ENCODE assay signal across 20 cellular contexts in genomic region chr12:24896171-24896570, GRCh38.
"Had no signal": no experiment of that assay in that cellular context is flagged by ENCODE, and none has a peak within 500 bp of the region (broad histone marks: within the 10 kb centered on the region; RNA-seq: fewer than 3 reads in every experiment).

No MANE protein-coding gene starts in this region.

- H3K27ac ChIP-seq: left lung had no signal

- H3K27me3 ChIP-seq: esophagus squamous epithelium, left lung, pancreas, sigmoid colon, transverse colon had no signal

- H3K4me3 Mint-ChIP-seq: activated B cell treated with CpG ODN at 0.5 μM for 24 hours; activated CD4-positive, alpha-beta T cell treated with anti-CD3 and anti-CD28 coated beads, Interleukin-2, amount 10 ng/mL, durations not matched to agents 24 days and 14 days; activated CD8-positive, alpha-beta T cell treated with anti-CD3 and anti-CD28 coated beads, Interleukin-2, amount 10 ng/mL, durations not matched to agents 7 days and 5 days; activated naive CD4-positive, alpha-beta T cell treated with anti-CD3 and anti-CD28 coated beads for 36 hours; activated T-cell treated with anti-CD3 and anti-CD28 coated beads, Interleukin-2, amount 50 U/mL, for 4 hours; dendritic cell treated with granulocyte-macrophage colony-stimulating factor and Interleukin-4, amounts not matched to agents 40 ng/mL and 50 ng/mL, for 4 days; naive thymus-derived CD4-positive, alpha-beta T cell; T-cell had no signal

- H3K27ac Mint-ChIP-seq: activated B cell treated with CpG ODN at 0.5 μM for 24 hours; activated CD4-positive, alpha-beta T cell treated with anti-CD3 and anti-CD28 coated beads, Interleukin-2, amount 10 ng/mL, durations not matched to agents 24 days and 14 days; activated CD8-positive, alpha-beta T cell treated with anti-CD3 and anti-CD28 coated beads, Interleukin-2, amount 10 ng/mL, durations not matched to agents 7 days and 5 days; activated naive CD4-positive, alpha-beta T cell treated with anti-CD3 and anti-CD28 coated beads for 36 hours; dendritic cell treated with granulocyte-macrophage colony-stimulating factor and Interleukin-4, amounts not matched to agents 40 ng/mL and 50 ng/mL, for 4 days; naive thymus-derived CD4-positive, alpha-beta T cell; T-cell had no signal

- H3K4me3 ChIP-seq: esophagus squamous epithelium, left lung, mucosa of descending colon, pancreas, sigmoid colon, transverse colon had no signal

- DNase-seq: activated B cell treated with CpG ODN at 0.5 μM for 24 hours; activated CD4-positive, alpha-beta T cell treated with anti-CD3 and anti-CD28 coated beads, Interleukin-2, amount 10 ng/mL, durations not matched to agents 24 days and 14 days; activated CD8-positive, alpha-beta T cell treated with anti-CD3 and anti-CD28 coated beads, Interleukin-2, amount 10 ng/mL, durations not matched to agents 7 days and 5 days; activated naive CD4-positive, alpha-beta T cell treated with anti-CD3 and anti-CD28 coated beads for 36 hours; activated T-cell treated with anti-CD3 and anti-CD28 coated beads, Interleukin-2, amount 50 U/mL, for 4 hours; aorta; effector memory CD4-positive, alpha-beta T cell; esophagus squamous epithelium; foreskin melanocyte; kidney; left lung; mucosa of descending colon; naive thymus-derived CD4-positive, alpha-beta T cell; pancreas; sigmoid colon; stimulated activated naive CD4-positive, alpha-beta T cell treated with Interleukin-2 at 50 U/mL for 16 hours; substantia nigra; T-cell; transverse colon had no signal

- H3K27me3 Mint-ChIP-seq: activated B cell treated with CpG ODN at 0.5 μM for 24 hours; dendritic cell treated with granulocyte-macrophage colony-stimulating factor and Interleukin-4, amounts not matched to agents 40 ng/mL and 50 ng/mL, for 4 days had no signal

- ATAC-seq: activated CD8-positive, alpha-beta T cell treated with anti-CD3 and anti-CD28 coated beads, Interleukin-2, amount 10 ng/mL, durations not matched to agents 7 days and 5 days; activated T-cell treated with anti-CD3 and anti-CD28 coated beads, Interleukin-2, amount 50 U/mL, for 4 hours; left lung; mucosa of descending colon; naive thymus-derived CD4-positive, alpha-beta T cell; T-cell had no signal

- H3K9me3 ChIP-seq: esophagus squamous epithelium, left lung, mucosa of descending colon, pancreas, sigmoid colon, transverse colon had no signal

- H3K4me1 ChIP-seq: sigmoid colon, transverse colon had no signal

- H3K36me3 ChIP-seq: esophagus squamous epithelium, left lung, pancreas, sigmoid colon, transverse colon had no signal

- H3K36me3 Mint-ChIP-seq: T-cell had no signal

- H3K9me3 Mint-ChIP-seq: activated CD4-positive, alpha-beta T cell treated with anti-CD3 and anti-CD28 coated beads, Interleukin-2, amount 10 ng/mL, durations not matched to agents 24 days and 14 days; activated naive CD4-positive, alpha-beta T cell treated with anti-CD3 and anti-CD28 coated beads for 36 hours; dendritic cell treated with granulocyte-macrophage colony-stimulating factor and Interleukin-4, amounts not matched to agents 40 ng/mL and 50 ng/mL, for 4 days; T-cell had no signal
